ENCODE assay signal across 11 cellular contexts in the genomic region with DNA sequence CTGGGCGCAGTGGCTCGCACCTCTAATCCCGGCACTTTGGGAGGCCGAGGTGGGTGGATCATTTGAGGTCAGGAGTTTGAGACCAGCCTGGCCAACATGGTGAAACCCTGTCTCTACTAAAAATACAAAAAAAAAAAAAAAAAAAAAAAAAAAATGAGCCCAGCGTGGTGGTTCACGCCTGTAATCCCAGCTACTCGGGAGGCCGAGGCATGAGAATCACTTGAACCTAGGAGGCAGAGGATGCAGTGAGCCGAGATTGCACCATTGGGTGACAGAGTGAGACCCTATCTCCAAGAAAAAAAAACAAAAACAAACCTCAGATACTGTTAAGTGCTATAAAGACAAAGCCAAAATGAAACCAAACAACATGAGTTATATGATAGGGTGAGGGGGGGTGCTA. TPM values are rescaled to one million over a fixed set of nuclear protein-coding genes. Genes with fewer than 3 reads are reported as not detected.
A peak's percentile ranks its signal among the peaks of the same experiment; 100 is the strongest.
DNase-seq lines count a peak whose midpoint lies in the region; ATAC-seq and TF ChIP-seq lines count a peak whose summit lies in the region.
"Not testable (repeated sequence)": the region's sequence is repeated elsewhere in the genome, so short reads cannot be mapped to it uniquely, and the experiment has no call there.
"Had no signal": no experiment of that assay in that cellular context is flagged by ENCODE, and none has a peak within 500 bp of the region (broad histone marks: within the 10 kb centered on the region; RNA-seq: fewer than 3 reads in every experiment).

No MANE protein-coding gene starts in this region.

- H3K9ac ChIP-seq in OCI-LY3 (ENCODE audit: low read length): peak overlapping the region; percentile 52; the same call in 1 of the 2 replicates

- not testable (repeated sequence) for H3K4me3 ChIP-seq in CD8-positive, alpha-beta T cell (ENCODE audit: low read depth, low read length); OCI-LY3 (ENCODE audit: low read length); adrenal gland; esophagus (ENCODE audit: low read depth in 1 of 2, low read length in 2 of 2); skin epidermis; upper lobe of right lung

- POLR2A ChIA-PET in CD8-positive, alpha-beta T cell (lab: Charles Lee): interaction anchor here (0.6 kb wide), 2 partner anchors 166 to 234 kb away, joined by 3 read pairs; no protein-coding TSS in a partner anchor
- POLR2A ChIA-PET in activated CD4-positive, alpha-beta T cell treated with anti-CD3 and anti-CD28 coated beads, Interleukin-2, amount 10 ng/mL, durations not matched to agents 7 days and 5 days (lab: Charles Lee): not testable (repeated sequence)

- TF ChIP-seq CTCF in CD8-positive, alpha-beta T cell (IDR thresholded peaks at IDR 0.05); OCI-LY3 (IDR thresholded peaks at IDR 0.05; ENCODE audit: low read depth, low read length); adrenal gland (IDR thresholded peaks at IDR 0.05); upper lobe of right lung (IDR thresholded peaks at IDR 0.05): not testable (repeated sequence)

- H3K9me3 ChIP-seq in CD8-positive, alpha-beta T cell (ENCODE audit: low read length); OCI-LY3 (ENCODE audit: insufficient read depth, low read length); adrenal gland (replicated peaks in 1 of 3); esophagus (ENCODE audit: control insufficient read depth in 2 of 2, insufficient read depth in 1 of 2, low read depth in 1 of 2, low read length in 1 of 2); upper lobe of right lung: not testable (repeated sequence)

- peak overlapping the region; percentile 55 for H3K27ac Mint-ChIP-seq in CD8-positive, alpha-beta T cell
- peak overlapping the region; percentile 39 for H3K27ac Mint-ChIP-seq in activated CD4-positive, alpha-beta T cell treated with anti-CD3 and anti-CD28 coated beads, Interleukin-2, amount 10 ng/mL, durations not matched to agents 7 days and 5 days
- peak overlapping the region; percentile 94 to 99 (median 98) for H3K27ac Mint-ChIP-seq in naive B cell

- not testable (repeated sequence) for H4K20me1 ChIP-seq in OCI-LY3 (ENCODE audit: insufficient read depth, low read length)

- DNase-seq in CD8-positive, alpha-beta T cell; activated CD4-positive, alpha-beta T cell treated with anti-CD3 and anti-CD28 coated beads, Interleukin-2, amount 10 ng/mL, durations not matched to agents 7 days and 5 days; adrenal gland; naive B cell; upper lobe of right lung: not testable (repeated sequence)

- not testable (repeated sequence) for H2AFZ ChIP-seq in OCI-LY3 (ENCODE audit: low read depth, low read length)

- 88 to 97% (median 93%) methylated on average over 7 to 9 of the region's 9 CpGs for WGBS in adrenal gland, 4 donors
- WGBS in esophagus, 2 donors: 93 to 97% methylated on average over 8 to 9 of the region's 9 CpGs

- not testable (repeated sequence) for H3K4me3 Mint-ChIP-seq in CD8-positive, alpha-beta T cell; activated CD4-positive, alpha-beta T cell treated with anti-CD3 and anti-CD28 coated beads, Interleukin-2, amount 10 ng/mL, durations not matched to agents 7 days and 5 days
- H3K4me3 Mint-ChIP-seq in naive B cell: peak overlapping the region in 5 of 8 donors; percentile 4 to 87 (median 44)

- peaks cover 20% of the 10 kb centered on the region for H3K4me1 Mint-ChIP-seq in CD8-positive, alpha-beta T cell (ENCODE audit: low read depth)
- H3K4me1 Mint-ChIP-seq in activated CD4-positive, alpha-beta T cell treated with anti-CD3 and anti-CD28 coated beads, Interleukin-2, amount 10 ng/mL, durations not matched to agents 7 days and 5 days: peaks cover 38% of the 10 kb centered on the region
- H3K4me1 Mint-ChIP-seq in naive B cell: peaks cover 43 to 82% (median 78%) of the 10 kb centered on the region in 3 donors

- peak overlapping the region; percentile 38 for H3K4me2 ChIP-seq in OCI-LY3 (ENCODE audit: low read length)

- H3K4me1 ChIP-seq in CD8-positive, alpha-beta T cell (ENCODE audit: insufficient read depth, low read length): peaks cover 13% of the 10 kb centered on the region
- H3K4me1 ChIP-seq in OCI-LY3 (ENCODE audit: low read length): peaks cover 60% of the 10 kb centered on the region
- H3K4me1 ChIP-seq in adrenal gland (replicated peaks in 1 of 2): peaks cover 11 to 50% of the 10 kb centered on the region in 2 donors
- H3K4me1 ChIP-seq in esophagus (ENCODE audit: control insufficient read depth in 2 of 2, insufficient read depth in 2 of 2, low read length in 1 of 2): not testable (repeated sequence)
- H3K4me1 ChIP-seq in upper lobe of right lung: peaks cover 38% of the 10 kb centered on the region

- not testable (repeated sequence) for H3K36me3 Mint-ChIP-seq in CD8-positive, alpha-beta T cell; activated CD4-positive, alpha-beta T cell treated with anti-CD3 and anti-CD28 coated beads, Interleukin-2, amount 10 ng/mL, durations not matched to agents 7 days and 5 days (ENCODE audit: low read depth); naive B cell

- ATAC-seq in CD8-positive, alpha-beta T cell; naive B cell (ENCODE audit: low read depth in 2 of 2); upper lobe of right lung: not testable (repeated sequence)

- not testable (repeated sequence) for H3K27me3 Mint-ChIP-seq in CD8-positive, alpha-beta T cell (ENCODE audit: low read depth); activated CD4-positive, alpha-beta T cell treated with anti-CD3 and anti-CD28 coated beads, Interleukin-2, amount 10 ng/mL, durations not matched to agents 7 days and 5 days; naive B cell

- TF ChIP-seq POLR2A in adrenal gland (IDR thresholded peaks at IDR 0.05): not testable (repeated sequence)

- intact Hi-C loops in CD8-positive, alpha-beta T cell (cut with DNase I, micrococcal nuclease); adrenal gland (cut with DNase I); upper lobe of right lung (cut with DNase I): not testable (repeated sequence)

- H3K9me3 Mint-ChIP-seq in CD8-positive, alpha-beta T cell; activated CD4-positive, alpha-beta T cell treated with anti-CD3 and anti-CD28 coated beads, Interleukin-2, amount 10 ng/mL, durations not matched to agents 7 days and 5 days; naive B cell: not testable (repeated sequence)

- H3K36me3 ChIP-seq in CD8-positive, alpha-beta T cell (ENCODE audit: insufficient read depth, low read length); OCI-LY3 (replicated peaks; ENCODE audit: low read depth, low read length); esophagus (ENCODE audit: control insufficient read depth in 2 of 2, insufficient read depth in 2 of 2, low read length in 1 of 2): not testable (repeated sequence)
- peaks cover 0 to 23% of the 10 kb centered on the region in 2 donors for H3K36me3 ChIP-seq in adrenal gland (replicated peaks in 1 of 2)
- peaks cover 13% of the 10 kb centered on the region for H3K36me3 ChIP-seq in upper lobe of right lung

- not testable (repeated sequence) for H3K27ac ChIP-seq in CD8-positive, alpha-beta T cell (ENCODE audit: low read depth, low read length)
- H3K27ac ChIP-seq in OCI-LY3 (ENCODE audit: low read length) (peak overlapping the region; percentile 95), adrenal gland (peak overlapping the region in 3 of 5 donors; percentile 20 to 83 (median 74)), esophagus (ENCODE audit: low read depth in 2 of 2, low read length in 1 of 2) (peak overlapping the region; percentile 30 to 61), skin epidermis (peak overlapping the region in 14 of 21 experiments; percentile 9 to 86 (median 70)), upper lobe of right lung (peak overlapping the region; percentile 75)

- CTCF ChIA-PET in CD8-positive, alpha-beta T cell (lab: Charles Lee): not testable (repeated sequence)
- CTCF ChIA-PET in activated CD4-positive, alpha-beta T cell treated with anti-CD3 and anti-CD28 coated beads, Interleukin-2, amount 10 ng/mL, durations not matched to agents 7 days and 5 days (lab: Charles Lee): interaction anchor here (0.6 to 1.4 kb wide), 4 partner anchors 13 to 544 kb away, joined by 3 to 4 read pairs (median 3); a partner anchor contains a TSS

- H3K27me3 ChIP-seq in CD8-positive, alpha-beta T cell (ENCODE audit: insufficient read depth, low read length); OCI-LY3 (ENCODE audit: low read depth, low read length); adrenal gland; esophagus (ENCODE audit: control insufficient read depth in 1 of 2, insufficient read depth in 2 of 2, low read length in 2 of 2); upper lobe of right lung: not testable (repeated sequence)

- H3K79me2 ChIP-seq in OCI-LY3 (ENCODE audit: low read length): not testable (repeated sequence)

RNA-seq across cellular contexts. Expression of a gene that starts 34.9 kb away (rescaled TPM):
- not detected for total RNA-seq in CD8-positive, alpha-beta T cell
- not detected for total RNA-seq in activated CD4-positive, alpha-beta T cell treated with anti-CD3 and anti-CD28 coated beads, Interleukin-2, amount 10 ng/mL, durations not matched to agents 7 days and 5 days
- total RNA-seq in adrenal gland: under 1 TPM in 1 of 8 donors, not detected in 7; 0.29 TPM
- polyA plus RNA-seq in adrenal gland: under 1 TPM in 2 of 3 donors, not detected in 1; 0.10 to 0.22 TPM
- polyA plus RNA-seq in esophagus: under 1 TPM; 0.16 to 0.29 TPM
- polyA plus RNA-seq in naive B cell (ENCODE audit: low read depth in 6 of 6): under 1 TPM in 1 of 6 donors, not detected in 5; 0.27 TPM
- 1.6 TPM for total RNA-seq in upper lobe of right lung
- total RNA-seq: mammary epithelial cell, myocyte, PC-9 had no signal
- polyA plus RNA-seq: mammary epithelial cell had no signal

Comparison
In these comparisons a context has a peak if more than half of its experiments do, and no peak if none do; other contexts are left out.
1. H3K27ac Mint-ChIP-seq: peak in every context shown above with its lines; median percentile 98 in naive B cell; 55 in CD8-positive, alpha-beta T cell; 39 in activated CD4-positive, alpha-beta T cell treated with anti-CD3 and anti-CD28 coated beads, Interleukin-2, amount 10 ng/mL, durations not matched to agents 7 days and 5 days.